19 cellular contexts compared by ENCODE assay signal in the genomic region with DNA sequence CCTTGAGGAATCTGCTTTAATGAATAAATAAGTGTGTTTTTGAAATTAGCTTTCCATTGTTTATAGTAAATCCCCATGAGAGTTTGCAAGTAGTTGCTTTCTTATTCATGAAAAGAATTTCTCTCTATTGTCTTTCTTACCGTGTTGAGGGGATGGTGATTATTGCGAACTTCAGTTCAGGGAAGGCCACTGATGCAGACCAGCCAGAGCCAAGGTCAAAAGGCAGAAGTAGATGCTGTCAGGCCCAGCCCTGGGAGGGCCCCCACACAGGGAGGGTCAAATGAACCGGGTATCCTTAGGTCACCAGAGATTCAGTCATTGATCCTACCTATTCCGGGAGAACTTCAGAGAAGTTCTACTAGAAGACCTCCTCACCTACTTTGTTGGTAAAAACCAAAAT.
"Had no signal": no experiment of that assay in that cellular context is flagged by ENCODE, and none has a peak within 500 bp of the region (broad histone marks: within the 10 kb centered on the region; RNA-seq: fewer than 3 reads in every experiment).

No MANE protein-coding gene starts in this region.

- DNase-seq: effector CD8-positive, alpha-beta T cell; effector memory CD8-positive, alpha-beta T cell; endodermal cell; foreskin keratinocyte; heart left ventricle; hippocampal formation; left cardiac atrium; left lung; lower lobe of right lung; mesenchymal stem cell; mucosa of descending colon; naive B cell had no signal

- H3K4me3 ChIP-seq: coronary artery, esophagus muscularis mucosa, gastroesophageal sphincter, heart left ventricle, left lung, lower lobe of right lung, mucosa of descending colon had no signal

- H3K9me3 ChIP-seq: esophagus muscularis mucosa, gastroesophageal sphincter, heart left ventricle, left lung, lower lobe of right lung, mucosa of descending colon had no signal

- H3K27me3 ChIP-seq: esophagus muscularis mucosa, foreskin keratinocyte, gastroesophageal sphincter, heart left ventricle, left lung had no signal

- H3K27ac Mint-ChIP-seq: effector memory CD8-positive, alpha-beta T cell; endodermal cell; mesothelial cell of epicardium; naive B cell had no signal

- H3K27ac ChIP-seq: coronary artery, esophagus muscularis mucosa, foreskin keratinocyte, gastroesophageal sphincter, left lung, lower lobe of right lung had no signal

- H3K4me1 Mint-ChIP-seq: endodermal cell, mesothelial cell of epicardium, naive B cell had no signal

- FAIRE-seq: colon, frontal cortex, islet of Langerhans had no signal

- H3K9me3 Mint-ChIP-seq: effector memory CD8-positive, alpha-beta T cell; endodermal cell; mesothelial cell of epicardium; naive B cell had no signal

- H3K4me3 Mint-ChIP-seq: effector memory CD8-positive, alpha-beta T cell; endodermal cell; mesothelial cell of epicardium; naive B cell had no signal

- ATAC-seq: effector memory CD8-positive, alpha-beta T cell; foreskin keratinocyte; gastroesophageal sphincter; left cardiac atrium; left lung; lower lobe of right lung; mucosa of descending colon had no signal

- H3K36me3 Mint-ChIP-seq: mesothelial cell of epicardium, naive B cell had no signal

- H3K4me1 ChIP-seq: esophagus muscularis mucosa, gastroesophageal sphincter, left lung, lower lobe of right lung had no signal

- H3K36me3 ChIP-seq: esophagus muscularis mucosa, gastroesophageal sphincter, heart left ventricle, left lung, lower lobe of right lung had no signal
